Comparison of ENCODE assay signal across 1 cellular context in the genomic region with DNA sequence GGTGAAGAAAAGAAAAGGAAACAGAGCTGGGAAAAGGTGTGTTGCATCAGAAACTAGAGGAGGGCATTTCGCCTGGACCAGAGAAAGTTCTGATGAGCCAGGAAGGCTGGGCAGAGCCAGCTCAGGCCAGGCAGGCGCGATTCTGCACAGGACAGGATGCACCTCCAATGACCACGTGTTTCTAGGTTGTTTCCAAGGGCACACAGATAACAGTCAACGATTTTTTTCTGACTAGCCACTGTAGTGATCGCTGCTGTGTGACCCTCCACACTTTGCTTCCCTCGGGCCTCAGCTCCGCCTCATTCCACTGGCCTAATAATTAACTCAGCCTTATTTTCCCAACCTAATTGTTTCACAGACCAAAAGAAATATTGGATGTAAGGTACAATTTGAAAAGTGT.
A peak's percentile ranks its signal among the peaks of the same experiment; 100 is the strongest.
TF ChIP-seq lines count a peak whose summit lies in the region.

No MANE protein-coding gene starts in this region.

TF ChIP-seq in HepG2, 621 proteins besides CTCF, POLR2A, EP300 and RAD21 (continued from another document and continues in another):
- TF ChIP-seq, protein P1, sequence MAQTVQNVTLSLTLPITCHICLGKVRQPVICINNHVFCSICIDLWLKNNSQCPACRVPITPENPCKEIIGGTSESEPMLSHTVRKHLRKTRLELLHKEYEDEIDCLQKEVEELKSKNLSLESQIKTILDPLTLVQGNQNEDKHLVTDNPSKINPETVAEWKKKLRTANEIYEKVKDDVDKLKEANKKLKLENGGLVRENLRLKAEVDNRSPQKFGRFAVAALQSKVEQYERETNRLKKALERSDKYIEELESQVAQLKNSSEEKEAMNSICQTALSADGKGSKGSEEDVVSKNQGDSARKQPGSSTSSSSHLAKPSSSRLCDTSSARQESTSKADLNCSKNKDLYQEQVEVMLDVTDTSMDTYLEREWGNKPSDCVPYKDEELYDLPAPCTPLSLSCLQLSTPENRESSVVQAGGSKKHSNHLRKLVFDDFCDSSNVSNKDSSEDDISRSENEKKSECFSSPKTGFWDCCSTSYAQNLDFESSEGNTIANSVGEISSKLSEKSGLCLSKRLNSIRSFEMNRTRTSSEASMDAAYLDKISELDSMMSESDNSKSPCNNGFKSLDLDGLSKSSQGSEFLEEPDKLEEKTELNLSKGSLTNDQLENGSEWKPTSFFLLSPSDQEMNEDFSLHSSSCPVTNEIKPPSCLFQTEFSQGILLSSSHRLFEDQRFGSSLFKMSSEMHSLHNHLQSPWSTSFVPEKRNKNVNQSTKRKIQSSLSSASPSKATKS (CRISPR knock-in tag; IDR thresholded peaks at IDR 0.05) = no peak
- TF ChIP-seq SOX6 (IDR thresholded peaks at IDR 0.05) (no peak), SOX6 (CRISPR knock-in tag; IDR thresholded peaks at IDR 0.05) (peak; percentile 69), SIN3B (IDR thresholded peaks at IDR 0.05; ENCODE audit: low read length) (no peak), BHLHE40 (IDR thresholded peaks at IDR 0.05; ENCODE audit: low read length) (no peak), ZFY (CRISPR knock-in tag; IDR thresholded peaks at IDR 0.05) (peak; percentile 30; the same call in 1 of the 2 replicates), ZNF331 (CRISPR knock-in tag; IDR thresholded peaks at IDR 0.05) (peak; percentile 45; the same call in 1 of the 2 replicates), RFXAP (CRISPR knock-in tag; IDR thresholded peaks at IDR 0.05; ENCODE audit: borderline replicate concordance) (peak; percentile 82; the same call in 1 of the 2 replicates), SALL1 (CRISPR knock-in tag; IDR thresholded peaks at IDR 0.05) (peak; percentile 75), NCOA1 (CRISPR knock-in tag; IDR thresholded peaks at IDR 0.05) (no peak), ZSCAN25 (CRISPR knock-in tag; IDR thresholded peaks at IDR 0.05) (no peak), ZNF768 (CRISPR knock-in tag; IDR thresholded peaks at IDR 0.05) (no peak), ZNF136 (CRISPR knock-in tag; IDR thresholded peaks at IDR 0.05; ENCODE audit: low read depth) (no peak), ERF (CRISPR knock-in tag; IDR thresholded peaks at IDR 0.05) (0 out of 2 replicates have a peak, but pooled peaks have one; percentile 43), PHF21A (CRISPR knock-in tag; IDR thresholded peaks at IDR 0.05) (peak; percentile 24; the same call in 1 of the 2 replicates), ZFP62 (CRISPR knock-in tag; IDR thresholded peaks at IDR 0.05) (no peak), HNF4A (CRISPR knock-in tag; IDR thresholded peaks at IDR 0.05) (peak; percentile 16; the same call in 1 of the 2 replicates), ZNF432 (CRISPR knock-in tag; IDR thresholded peaks at IDR 0.05; ENCODE audit: borderline replicate concordance) (no peak), GABPB1 (CRISPR knock-in tag; IDR thresholded peaks at IDR 0.05) (peak; percentile 24; the same call in 1 of the 2 replicates), SPEN (CRISPR knock-in tag; IDR thresholded peaks at IDR 0.05; ENCODE audit: low read depth) (no peak), MAFK (conservative IDR thresholded peaks at IDR 0.05 in 1 of 2, IDR thresholded peaks at IDR 0.05 in 1 of 2; ENCODE audit: low read length in 2 of 2) (no peak), CC2D1A (CRISPR knock-in tag; IDR thresholded peaks at IDR 0.05) (no peak), ISL2 (CRISPR knock-in tag; IDR thresholded peaks at IDR 0.05) (0 out of 2 replicates have a peak, but pooled peaks have one; percentile 17), TBL1XR1 (IDR thresholded peaks at IDR 0.05; ENCODE audit: borderline replicate concordance, low read length, partially characterized antibody) (no peak), GPN1 (CRISPR knock-in tag; IDR thresholded peaks at IDR 0.05; ENCODE audit: borderline replicate concordance) (no peak), ZNF878 (CRISPR knock-in tag; IDR thresholded peaks at IDR 0.05) (0 out of 2 replicates have a peak, but pooled peaks have one; percentile 45), FOXK1 (CRISPR knock-in tag; IDR thresholded peaks at IDR 0.05; ENCODE audit: borderline replicate concordance, low read depth) (no peak), ZNF790 (CRISPR knock-in tag; IDR thresholded peaks at IDR 0.05; ENCODE audit: borderline replicate concordance) (no peak), ZFAT (CRISPR knock-in tag; conservative IDR thresholded peaks at IDR 0.05) (no peak), ZFX (CRISPR knock-in tag; IDR thresholded peaks at IDR 0.05; ENCODE audit: low read depth) (0 out of 2 replicates have a peak, but pooled peaks have one; percentile 28), MYC (CRISPR knock-in tag; IDR thresholded peaks at IDR 0.05; ENCODE audit: borderline replicate concordance) (peak; percentile 75; the same call in 1 of the 2 replicates), TEAD3 (CRISPR knock-in tag; optimal IDR thresholded peaks at IDR 0.05; ENCODE audit: borderline replicate concordance) (peak; percentile 42)
- TF ChIP-seq, protein P2, sequence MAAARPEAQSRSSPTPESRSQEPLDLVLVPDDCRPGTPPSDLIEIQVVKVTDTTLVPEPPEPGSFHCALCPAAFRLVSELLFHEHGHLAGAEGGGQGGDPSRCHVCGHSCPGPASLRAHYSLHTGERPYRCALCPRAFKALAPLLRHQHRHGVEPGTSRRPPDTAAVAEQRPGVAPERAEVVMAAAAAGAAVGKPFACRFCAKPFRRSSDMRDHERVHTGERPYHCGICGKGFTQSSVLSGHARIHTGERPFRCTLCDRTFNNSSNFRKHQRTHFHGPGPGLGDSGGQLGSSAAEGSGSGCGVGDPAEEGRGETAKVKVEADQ (CRISPR knock-in tag; IDR thresholded peaks at IDR 0.05; ENCODE audit: borderline replicate concordance) = no peak
- TF ChIP-seq, protein P3, sequence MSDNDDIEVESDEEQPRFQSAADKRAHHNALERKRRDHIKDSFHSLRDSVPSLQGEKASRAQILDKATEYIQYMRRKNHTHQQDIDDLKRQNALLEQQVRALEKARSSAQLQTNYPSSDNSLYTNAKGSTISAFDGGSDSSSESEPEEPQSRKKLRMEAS (IDR thresholded peaks at IDR 0.05) = peak; percentile 87
- TF ChIP-seq, protein P4, sequence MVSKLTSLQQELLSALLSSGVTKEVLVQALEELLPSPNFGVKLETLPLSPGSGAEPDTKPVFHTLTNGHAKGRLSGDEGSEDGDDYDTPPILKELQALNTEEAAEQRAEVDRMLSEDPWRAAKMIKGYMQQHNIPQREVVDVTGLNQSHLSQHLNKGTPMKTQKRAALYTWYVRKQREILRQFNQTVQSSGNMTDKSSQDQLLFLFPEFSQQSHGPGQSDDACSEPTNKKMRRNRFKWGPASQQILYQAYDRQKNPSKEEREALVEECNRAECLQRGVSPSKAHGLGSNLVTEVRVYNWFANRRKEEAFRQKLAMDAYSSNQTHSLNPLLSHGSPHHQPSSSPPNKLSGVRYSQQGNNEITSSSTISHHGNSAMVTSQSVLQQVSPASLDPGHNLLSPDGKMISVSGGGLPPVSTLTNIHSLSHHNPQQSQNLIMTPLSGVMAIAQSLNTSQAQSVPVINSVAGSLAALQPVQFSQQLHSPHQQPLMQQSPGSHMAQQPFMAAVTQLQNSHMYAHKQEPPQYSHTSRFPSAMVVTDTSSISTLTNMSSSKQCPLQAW (CRISPR knock-in tag; IDR thresholded peaks at IDR 0.05) = peak; percentile 79
- TF ChIP-seq, protein P5, sequence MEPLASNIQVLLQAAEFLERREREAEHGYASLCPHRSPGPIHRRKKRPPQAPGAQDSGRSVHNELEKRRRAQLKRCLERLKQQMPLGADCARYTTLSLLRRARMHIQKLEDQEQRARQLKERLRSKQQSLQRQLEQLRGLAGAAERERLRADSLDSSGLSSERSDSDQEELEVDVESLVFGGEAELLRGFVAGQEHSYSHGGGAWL (CRISPR knock-in tag; IDR thresholded peaks at IDR 0.05) = no peak
- TF ChIP-seq, protein P6, sequence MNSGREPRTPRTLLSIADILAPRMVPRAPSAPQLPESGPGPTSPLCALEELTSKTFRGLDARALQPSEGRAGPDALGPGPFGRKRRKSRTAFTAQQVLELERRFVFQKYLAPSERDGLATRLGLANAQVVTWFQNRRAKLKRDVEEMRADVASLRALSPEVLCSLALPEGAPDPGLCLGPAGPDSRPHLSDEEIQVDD (CRISPR knock-in tag; IDR thresholded peaks at IDR 0.05; ENCODE audit: borderline replicate concordance) = no peak
- TF ChIP-seq, protein P7, sequence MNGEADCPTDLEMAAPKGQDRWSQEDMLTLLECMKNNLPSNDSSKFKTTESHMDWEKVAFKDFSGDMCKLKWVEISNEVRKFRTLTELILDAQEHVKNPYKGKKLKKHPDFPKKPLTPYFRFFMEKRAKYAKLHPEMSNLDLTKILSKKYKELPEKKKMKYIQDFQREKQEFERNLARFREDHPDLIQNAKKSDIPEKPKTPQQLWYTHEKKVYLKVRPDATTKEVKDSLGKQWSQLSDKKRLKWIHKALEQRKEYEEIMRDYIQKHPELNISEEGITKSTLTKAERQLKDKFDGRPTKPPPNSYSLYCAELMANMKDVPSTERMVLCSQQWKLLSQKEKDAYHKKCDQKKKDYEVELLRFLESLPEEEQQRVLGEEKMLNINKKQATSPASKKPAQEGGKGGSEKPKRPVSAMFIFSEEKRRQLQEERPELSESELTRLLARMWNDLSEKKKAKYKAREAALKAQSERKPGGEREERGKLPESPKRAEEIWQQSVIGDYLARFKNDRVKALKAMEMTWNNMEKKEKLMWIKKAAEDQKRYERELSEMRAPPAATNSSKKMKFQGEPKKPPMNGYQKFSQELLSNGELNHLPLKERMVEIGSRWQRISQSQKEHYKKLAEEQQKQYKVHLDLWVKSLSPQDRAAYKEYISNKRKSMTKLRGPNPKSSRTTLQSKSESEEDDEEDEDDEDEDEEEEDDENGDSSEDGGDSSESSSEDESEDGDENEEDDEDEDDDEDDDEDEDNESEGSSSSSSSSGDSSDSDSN (CRISPR knock-in tag; IDR thresholded peaks at IDR 0.05) = no peak
- TF ChIP-seq, protein P8, sequence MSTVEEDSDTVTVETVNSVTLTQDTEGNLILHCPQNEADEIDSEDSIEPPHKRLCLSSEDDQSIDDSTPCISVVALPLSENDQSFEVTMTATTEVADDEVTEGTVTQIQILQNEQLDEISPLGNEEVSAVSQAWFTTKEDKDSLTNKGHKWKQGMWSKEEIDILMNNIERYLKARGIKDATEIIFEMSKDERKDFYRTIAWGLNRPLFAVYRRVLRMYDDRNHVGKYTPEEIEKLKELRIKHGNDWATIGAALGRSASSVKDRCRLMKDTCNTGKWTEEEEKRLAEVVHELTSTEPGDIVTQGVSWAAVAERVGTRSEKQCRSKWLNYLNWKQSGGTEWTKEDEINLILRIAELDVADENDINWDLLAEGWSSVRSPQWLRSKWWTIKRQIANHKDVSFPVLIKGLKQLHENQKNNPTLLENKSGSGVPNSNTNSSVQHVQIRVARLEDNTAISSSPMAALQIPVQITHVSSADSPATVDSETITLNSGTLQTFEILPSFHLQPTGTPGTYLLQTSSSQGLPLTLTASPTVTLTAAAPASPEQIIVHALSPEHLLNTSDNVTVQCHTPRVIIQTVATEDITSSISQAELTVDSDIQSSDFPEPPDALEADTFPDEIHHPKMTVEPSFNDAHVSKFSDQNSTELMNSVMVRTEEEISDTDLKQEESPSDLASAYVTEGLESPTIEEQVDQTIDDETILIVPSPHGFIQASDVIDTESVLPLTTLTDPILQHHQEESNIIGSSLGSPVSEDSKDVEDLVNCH (CRISPR knock-in tag; IDR thresholded peaks at IDR 0.05) = no peak
- TF ChIP-seq, protein P9, sequence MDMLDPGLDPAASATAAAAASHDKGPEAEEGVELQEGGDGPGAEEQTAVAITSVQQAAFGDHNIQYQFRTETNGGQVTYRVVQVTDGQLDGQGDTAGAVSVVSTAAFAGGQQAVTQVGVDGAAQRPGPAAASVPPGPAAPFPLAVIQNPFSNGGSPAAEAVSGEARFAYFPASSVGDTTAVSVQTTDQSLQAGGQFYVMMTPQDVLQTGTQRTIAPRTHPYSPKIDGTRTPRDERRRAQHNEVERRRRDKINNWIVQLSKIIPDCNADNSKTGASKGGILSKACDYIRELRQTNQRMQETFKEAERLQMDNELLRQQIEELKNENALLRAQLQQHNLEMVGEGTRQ (IDR thresholded peaks at IDR 0.05; ENCODE audit: low read depth, low read length) = no peak
- TF ChIP-seq, protein P9 (CRISPR knock-in tag; IDR thresholded peaks at IDR 0.05; ENCODE audit: borderline replicate concordance) = peak; percentile 49; the same call in 1 of the 2 replicates
- TF ChIP-seq, protein P10, sequence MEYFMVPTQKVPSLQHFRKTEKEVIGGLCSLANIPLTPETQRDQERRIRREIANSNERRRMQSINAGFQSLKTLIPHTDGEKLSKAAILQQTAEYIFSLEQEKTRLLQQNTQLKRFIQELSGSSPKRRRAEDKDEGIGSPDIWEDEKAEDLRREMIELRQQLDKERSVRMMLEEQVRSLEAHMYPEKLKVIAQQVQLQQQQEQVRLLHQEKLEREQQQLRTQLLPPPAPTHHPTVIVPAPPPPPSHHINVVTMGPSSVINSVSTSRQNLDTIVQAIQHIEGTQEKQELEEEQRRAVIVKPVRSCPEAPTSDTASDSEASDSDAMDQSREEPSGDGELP (IDR thresholded peaks at IDR 0.05; ENCODE audit: borderline replicate concordance, low read depth) = no peak
- TF ChIP-seq, protein P11, sequence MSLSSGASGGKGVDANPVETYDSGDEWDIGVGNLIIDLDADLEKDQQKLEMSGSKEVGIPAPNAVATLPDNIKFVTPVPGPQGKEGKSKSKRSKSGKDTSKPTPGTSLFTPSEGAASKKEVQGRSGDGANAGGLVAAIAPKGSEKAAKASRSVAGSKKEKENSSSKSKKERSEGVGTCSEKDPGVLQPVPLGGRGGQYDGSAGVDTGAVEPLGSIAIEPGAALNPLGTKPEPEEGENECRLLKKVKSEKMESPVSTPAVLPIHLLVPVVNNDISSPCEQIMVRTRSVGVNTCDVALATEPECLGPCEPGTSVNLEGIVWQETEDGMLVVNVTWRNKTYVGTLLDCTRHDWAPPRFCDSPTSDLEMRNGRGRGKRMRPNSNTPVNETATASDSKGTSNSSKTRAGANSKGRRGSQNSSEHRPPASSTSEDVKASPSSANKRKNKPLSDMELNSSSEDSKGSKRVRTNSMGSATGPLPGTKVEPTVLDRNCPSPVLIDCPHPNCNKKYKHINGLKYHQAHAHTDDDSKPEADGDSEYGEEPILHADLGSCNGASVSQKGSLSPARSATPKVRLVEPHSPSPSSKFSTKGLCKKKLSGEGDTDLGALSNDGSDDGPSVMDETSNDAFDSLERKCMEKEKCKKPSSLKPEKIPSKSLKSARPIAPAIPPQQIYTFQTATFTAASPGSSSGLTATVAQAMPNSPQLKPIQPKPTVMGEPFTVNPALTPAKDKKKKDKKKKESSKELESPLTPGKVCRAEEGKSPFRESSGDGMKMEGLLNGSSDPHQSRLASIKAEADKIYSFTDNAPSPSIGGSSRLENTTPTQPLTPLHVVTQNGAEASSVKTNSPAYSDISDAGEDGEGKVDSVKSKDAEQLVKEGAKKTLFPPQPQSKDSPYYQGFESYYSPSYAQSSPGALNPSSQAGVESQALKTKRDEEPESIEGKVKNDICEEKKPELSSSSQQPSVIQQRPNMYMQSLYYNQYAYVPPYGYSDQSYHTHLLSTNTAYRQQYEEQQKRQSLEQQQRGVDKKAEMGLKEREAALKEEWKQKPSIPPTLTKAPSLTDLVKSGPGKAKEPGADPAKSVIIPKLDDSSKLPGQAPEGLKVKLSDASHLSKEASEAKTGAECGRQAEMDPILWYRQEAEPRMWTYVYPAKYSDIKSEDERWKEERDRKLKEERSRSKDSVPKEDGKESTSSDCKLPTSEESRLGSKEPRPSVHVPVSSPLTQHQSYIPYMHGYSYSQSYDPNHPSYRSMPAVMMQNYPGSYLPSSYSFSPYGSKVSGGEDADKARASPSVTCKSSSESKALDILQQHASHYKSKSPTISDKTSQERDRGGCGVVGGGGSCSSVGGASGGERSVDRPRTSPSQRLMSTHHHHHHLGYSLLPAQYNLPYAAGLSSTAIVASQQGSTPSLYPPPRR (CRISPR knock-in tag; IDR thresholded peaks at IDR 0.05; ENCODE audit: borderline replicate concordance) = 0 out of 2 replicates have a peak, but pooled peaks have one; percentile 21
